ENCODE assay signal across 8 cellular contexts in the genomic region with DNA sequence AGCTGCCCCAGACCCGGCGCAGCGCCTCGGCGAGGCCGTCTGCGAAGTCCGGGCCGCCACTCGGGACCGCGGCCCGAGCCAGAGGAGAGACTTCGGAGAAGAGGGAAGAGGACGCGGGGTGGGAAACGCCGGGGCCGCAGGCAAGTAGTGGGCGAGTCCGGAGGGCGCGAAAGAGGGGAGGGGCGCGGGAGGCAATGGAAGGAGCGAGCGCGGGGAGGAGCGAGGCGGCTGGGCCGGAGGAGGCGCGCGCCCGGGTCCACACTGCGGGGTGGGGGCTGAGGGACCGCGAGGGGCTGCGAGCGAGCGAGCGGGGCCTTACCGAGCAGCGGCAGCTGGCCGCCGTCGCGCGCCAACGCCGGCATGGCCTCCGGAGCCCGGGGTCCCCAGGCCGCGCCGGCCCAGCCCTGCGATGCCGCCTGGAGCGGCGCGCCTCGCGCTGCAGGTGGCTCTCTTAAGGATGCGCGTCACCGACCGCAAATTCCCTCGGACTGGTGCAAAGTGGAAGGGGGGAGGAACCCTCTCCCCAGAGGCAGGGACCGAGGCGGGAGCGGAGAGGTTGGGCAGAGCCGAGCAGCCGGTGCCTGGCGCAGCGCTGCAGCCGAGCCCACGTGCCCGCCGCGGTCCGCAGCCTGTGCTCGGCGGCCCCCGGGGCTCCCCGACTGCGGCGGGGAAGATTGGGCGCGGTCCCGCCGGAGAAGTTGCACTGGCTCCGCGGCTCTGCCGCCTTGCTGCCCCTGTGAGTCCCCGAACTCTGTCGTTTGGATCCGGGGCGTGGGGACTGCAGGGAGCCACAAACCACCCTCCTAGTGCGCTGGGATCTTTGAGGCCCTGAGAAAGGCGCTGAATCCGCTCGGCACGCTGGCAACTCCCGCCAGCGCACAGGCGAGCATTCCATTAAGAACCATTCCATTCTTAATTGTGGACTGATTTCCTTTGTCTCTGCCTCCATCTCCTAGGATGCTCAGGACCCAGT. TPM values are rescaled to one million over a fixed set of nuclear protein-coding genes. Genes with fewer than 3 reads are reported as not detected.
A peak's percentile ranks its signal among the peaks of the same experiment; 100 is the strongest.
DNase-seq lines count a peak whose midpoint lies in the region; ATAC-seq and TF ChIP-seq lines count a peak whose summit lies in the region.

A gene (minus strand): TSS at position 428 of the 973 bp plus-strand sequence. CDS start 66 bp downstream, at position 362.

- peaks cover 5% of the 10 kb centered on the region for H3K36me3 Mint-ChIP-seq in Calu3 (ENCODE audit: insufficient read depth, unreplicated experiment)
- no peaks in the 10 kb centered on the region for H3K36me3 Mint-ChIP-seq in activated T-helper 1 cell treated with anti-CD3 and anti-CD28 coated beads, Interleukin-12 subunit alpha, Interleukin-12 subunit beta, Interleukin-2, Interleukin-4 antibody, amounts not matched to agents 30 ng/mL and 10 ng/mL and 1 ng/mL, durations not matched to agents 14 hours and 24 hours and 36 hours (ENCODE audit: low read depth)

- H3K9me3 ChIP-seq in cardiac muscle cell (ENCODE audit: low read depth): no peaks in the 10 kb centered on the region

- peaks cover 99% of the 10 kb centered on the region for H3K27me3 ChIP-seq in cardiac muscle cell

- DNase-seq in Calu3 (peak; percentile 38), NCI-H2196 (lab: John Stamatoyannopoulos, UW; ENCODE audit: unreplicated experiment) (peak; percentile 52), cardiac muscle cell (ENCODE audit: low read depth in 1 of 2, low spot score in 1 of 2) (peak; percentile 35 to 49), posterior cingulate gyrus (peak in 8 of 10 donors; percentile 11 to 89 (median 28)), SHP77 (lab: John Stamatoyannopoulos, UW) (no peak)
- DNase-seq in activated T-helper 1 cell treated with anti-CD3 and anti-CD28 coated beads, Interleukin-12 subunit alpha, Interleukin-12 subunit beta, Interleukin-2, Interleukin-4 antibody, amounts not matched to agents 30 ng/mL and 10 ng/mL and 1 ng/mL, durations not matched to agents 14 hours and 24 hours and 36 hours (ENCODE audit: low spot score): peak; percentile 2

- CTCF ChIA-PET in Calu3 (lab: Charles Lee): interaction anchor here (0.5 kb wide), 1 partner anchor 194 kb away, joined by 3 read pairs; no protein-coding TSS in a partner anchor

- H3K36me3 ChIP-seq in cardiac muscle cell: no peaks in the 10 kb centered on the region

- intact Hi-C loops in Calu3 (cut with micrococcal nuclease; ENCODE audit: unreplicated experiment): no loop called here
- intact Hi-C loops in activated T-helper 1 cell treated with anti-CD3 and anti-CD28 coated beads, Interleukin-12 subunit alpha, Interleukin-12 subunit beta, Interleukin-2, Interleukin-4 antibody, amounts not matched to agents 30 ng/mL and 10 ng/mL and 1 ng/mL, durations not matched to agents 14 hours and 24 hours and 36 hours (cut with micrococcal nuclease): loop anchor here (1.0 kb wide), 1 partner anchor 38 kb away; a partner anchor contains a TSS
- intact Hi-C loops in posterior cingulate gyrus (cut with DNase I): no loop called here

- H3K4me1 ChIP-seq in cardiac muscle cell (ENCODE audit: low read depth): no peaks in the 10 kb centered on the region

- peak within 1 kb of the TSS; percentile 44 for H3K4me3 ChIP-seq in cardiac muscle cell

- no peaks in the 10 kb centered on the region for H3K9me3 Mint-ChIP-seq in Calu3 (ENCODE audit: low read depth, unreplicated experiment)
- no peaks in the 10 kb centered on the region for H3K9me3 Mint-ChIP-seq in activated T-helper 1 cell treated with anti-CD3 and anti-CD28 coated beads, Interleukin-12 subunit alpha, Interleukin-12 subunit beta, Interleukin-2, Interleukin-4 antibody, amounts not matched to agents 30 ng/mL and 10 ng/mL and 1 ng/mL, durations not matched to agents 14 hours and 24 hours and 36 hours

- peaks cover 50% of the 10 kb centered on the region for H3K27me3 Mint-ChIP-seq in Calu3 (ENCODE audit: unreplicated experiment)
- peaks cover 71% of the 10 kb centered on the region for H3K27me3 Mint-ChIP-seq in activated T-helper 1 cell treated with anti-CD3 and anti-CD28 coated beads, Interleukin-12 subunit alpha, Interleukin-12 subunit beta, Interleukin-2, Interleukin-4 antibody, amounts not matched to agents 30 ng/mL and 10 ng/mL and 1 ng/mL, durations not matched to agents 14 hours and 24 hours and 36 hours (ENCODE audit: insufficient read depth)

- no peak within 1 kb of the TSS for H3K27ac Mint-ChIP-seq in Calu3 (ENCODE audit: unreplicated experiment)
- no peak within 1 kb of the TSS for H3K27ac Mint-ChIP-seq in activated T-helper 1 cell treated with anti-CD3 and anti-CD28 coated beads, Interleukin-12 subunit alpha, Interleukin-12 subunit beta, Interleukin-2, Interleukin-4 antibody, amounts not matched to agents 30 ng/mL and 10 ng/mL and 1 ng/mL, durations not matched to agents 14 hours and 24 hours and 36 hours

- no peaks in the 10 kb centered on the region for H3K4me1 Mint-ChIP-seq in Calu3 (ENCODE audit: low read depth, unreplicated experiment)
- H3K4me1 Mint-ChIP-seq in activated T-helper 1 cell treated with anti-CD3 and anti-CD28 coated beads, Interleukin-12 subunit alpha, Interleukin-12 subunit beta, Interleukin-2, Interleukin-4 antibody, amounts not matched to agents 30 ng/mL and 10 ng/mL and 1 ng/mL, durations not matched to agents 14 hours and 24 hours and 36 hours (ENCODE audit: low read depth): peaks cover 5% of the 10 kb centered on the region

- H3K4me3 Mint-ChIP-seq in Calu3 (ENCODE audit: low read depth, unreplicated experiment): peak within 1 kb of the TSS; percentile 45
- H3K4me3 Mint-ChIP-seq in activated T-helper 1 cell treated with anti-CD3 and anti-CD28 coated beads, Interleukin-12 subunit alpha, Interleukin-12 subunit beta, Interleukin-2, Interleukin-4 antibody, amounts not matched to agents 30 ng/mL and 10 ng/mL and 1 ng/mL, durations not matched to agents 14 hours and 24 hours and 36 hours: peak within 1 kb of the TSS; percentile 58

- no TSS peak for BruUV-seq in Calu3 (replicated peaks; lab: Mats Ljungman, UMichigan)

- ATAC-seq in GM21529 (IDR thresholded peaks at IDR 0.05; ENCODE audit: unreplicated experiment) (peak; percentile 77), HG02763 (IDR thresholded peaks at IDR 0.05; ENCODE audit: unreplicated experiment) (no peak)

- TF ChIP-seq CTCF in Calu3 (IDR thresholded peaks at IDR 0.05; ENCODE audit: unreplicated experiment): no peak
- no peak for TF ChIP-seq CTCF in cardiac muscle cell (IDR thresholded peaks at IDR 0.05; ENCODE audit: low read depth, low read length)

- no peak within 1 kb of the TSS for H3K27ac ChIP-seq in cardiac muscle cell

RNA-seq across cellular contexts. Expression of the gene that starts here (rescaled TPM):
- total RNA-seq in Calu3 (2022) (0.10 TPM in 1 of 2 replicates, not detected in the other), cardiac muscle cell (0.06 TPM in 1 of 2 replicates, not detected in the other)
- total RNA-seq in activated T-helper 1 cell treated with anti-CD3 and anti-CD28 coated beads, Interleukin-12 subunit alpha, Interleukin-12 subunit beta, Interleukin-2, Interleukin-4 antibody, amounts not matched to agents 30 ng/mL and 10 ng/mL and 1 ng/mL, durations not matched to agents 14 hours and 24 hours and 36 hours: not detected in 2 replicates
- not detected in 2 replicates for polyA plus RNA-seq in cardiac muscle cell

Comparison
In these comparisons a context has a peak if more than half of its experiments do, and no peak if none do; other contexts are left out.
1. Peak in DNase-seq in Calu3; RNA of the gene not detected or under 1 TPM.
2. Peak in DNase-seq in activated T-helper 1 cell treated with anti-CD3 and anti-CD28 coated beads, Interleukin-12 subunit alpha, Interleukin-12 subunit beta, Interleukin-2, Interleukin-4 antibody, amounts not matched to agents 30 ng/mL and 10 ng/mL and 1 ng/mL, durations not matched to agents 14 hours and 24 hours and 36 hours; RNA of the gene not detected or under 1 TPM.
3. Peak in DNase-seq and H3K4me3 ChIP-seq in cardiac muscle cell; RNA of the gene not detected or under 1 TPM.
4. DNase-seq: peak in NCI-H2196 (single experiment) and posterior cingulate gyrus (8 of 10); none in SHP77 (0 of 2).